In the genomic region with DNA sequence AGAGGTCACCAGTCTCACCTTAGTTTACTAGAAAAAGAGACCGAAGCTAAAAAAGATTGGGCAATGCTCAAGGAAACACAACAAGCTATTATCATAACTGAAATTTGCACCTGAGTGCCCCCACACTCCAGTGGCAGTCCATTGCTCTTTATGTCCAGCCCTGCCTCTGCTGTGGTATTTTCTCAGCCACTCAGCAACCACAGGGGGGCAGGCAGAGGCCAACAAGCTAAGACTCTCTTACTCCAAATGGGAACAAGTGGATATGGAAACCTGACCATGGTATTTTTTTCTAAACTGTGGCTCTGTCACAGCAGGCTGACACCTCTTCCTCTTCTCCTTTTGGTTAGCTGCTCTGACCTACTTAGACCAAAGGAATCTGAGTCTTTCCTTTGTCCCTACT, we compare ENCODE assay signal across 8 cellular contexts.
DNase-seq lines count a peak whose midpoint lies in the region; ATAC-seq and TF ChIP-seq lines count a peak whose summit lies in the region.
"Not testable (repeated sequence)": the region's sequence is repeated elsewhere in the genome, so short reads cannot be mapped to it uniquely, and the experiment has no call there.

No MANE protein-coding gene starts in this region.

- H3K27me3 ChIP-seq in PC-3 (ENCODE audit: low read length), result not testable (repeated sequence)

- POLR2A ChIA-PET in PC-3 (lab: Charles Lee; ENCODE audit: unreplicated experiment); WTC11 (lab: Charles Lee): not testable (repeated sequence)

- not testable (repeated sequence) for TF ChIP-seq POLR2A in NB4 (IDR thresholded peaks at IDR 0.05; ENCODE audit: extremely low read depth, insufficient read length)

- BruUV-seq in PC-3 (replicated peaks; lab: Mats Ljungman, UMichigan), result not testable (repeated sequence)

- ATAC-seq in PC-3 (peak; percentile 44; the same call in 1 of the 2 replicates), WTC11 (peak; percentile 72)

- H3F3A ChIP-seq in PC-3 (ENCODE audit: low read length, unreplicated experiment), result not testable (repeated sequence)

- DNase-seq in DMS53 (lab: John Stamatoyannopoulos, UW) (peak; percentile 60), HCEC 1CT (peak; percentile 24), NB4 (ENCODE audit: low read depth) (peak; percentile 27), PC-3 (peak; percentile 34), WTC11 (ENCODE audit: low spot score) (peak; percentile 54), endothelial cell (ENCODE audit: low spot score) (peak; percentile 37), iPS-NIHi7 (ENCODE audit: extremely low spot score) (peak; percentile 15)

- not testable (repeated sequence) for H3K4me3 Mint-ChIP-seq in WTC11; endothelial cell (ENCODE audit: unreplicated experiment)

- H3K4me3 ChIP-seq in NB4 (ENCODE audit: low read depth, low read length); PC-3 (ENCODE audit: low read length): not testable (repeated sequence)

- not testable (repeated sequence) for H3K4me2 ChIP-seq in PC-3 (ENCODE audit: low read length)

- intact Hi-C loops in PC-3 (cut with micrococcal nuclease), result not testable (repeated sequence)

- H3K27ac Mint-ChIP-seq in WTC11; endothelial cell (ENCODE audit: unreplicated experiment): not testable (repeated sequence)

- H3K79me2 ChIP-seq in PC-3 (ENCODE audit: low read length), result not testable (repeated sequence)

- CTCF ChIA-PET in PC-3 (lab: Charles Lee); WTC11 (lab: Charles Lee): not testable (repeated sequence)

- H3K9me3 ChIP-seq in PC-3 (ENCODE audit: low read length), result not testable (repeated sequence)

- not testable (repeated sequence) for H3K4me1 ChIP-seq in PC-3 (ENCODE audit: insufficient read depth, low read length)

- H3K9me3 Mint-ChIP-seq in WTC11, result peaks cover 23% of the 10 kb centered on the region
- H3K9me3 Mint-ChIP-seq in endothelial cell (ENCODE audit: unreplicated experiment), result not testable (repeated sequence)

- not testable (repeated sequence) for H2AFZ ChIP-seq in PC-3 (ENCODE audit: low read length)

- H3K36me3 ChIP-seq in PC-3 (ENCODE audit: low read depth, low read length), result not testable (repeated sequence)

- TF ChIP-seq CTCF in 22Rv1 (IDR thresholded peaks at IDR 0.05) (peak; percentile 39), PC-3 (conservative IDR thresholded peaks at IDR 0.05; ENCODE audit: low read depth, low read length) (peak; percentile 44)
- TF ChIP-seq CTCF in NB4 (IDR thresholded peaks at IDR 0.05; ENCODE audit: low read depth, low read length); WTC11 (IDR thresholded peaks at IDR 0.05); endothelial cell (IDR thresholded peaks at IDR 0.05; ENCODE audit: unreplicated experiment): not testable (repeated sequence)

- not testable (repeated sequence) for H3K27me3 Mint-ChIP-seq in WTC11 (ENCODE audit: low read depth); endothelial cell (ENCODE audit: unreplicated experiment)

- peaks cover 27% of the 10 kb centered on the region for H3K4me1 Mint-ChIP-seq in WTC11
- not testable (repeated sequence) for H3K4me1 Mint-ChIP-seq in endothelial cell (ENCODE audit: unreplicated experiment)

- peaks cover 14% of the 10 kb centered on the region for H3K36me3 Mint-ChIP-seq in WTC11
- not testable (repeated sequence) for H3K36me3 Mint-ChIP-seq in endothelial cell (ENCODE audit: low read depth, unreplicated experiment)

- H3K27ac ChIP-seq in 22Rv1; PC-3 (ENCODE audit: low read length): not testable (repeated sequence)

- H3K9ac ChIP-seq in PC-3 (ENCODE audit: low read length), result not testable (repeated sequence)

- H3K9me2 ChIP-seq in PC-3 (replicated peaks; ENCODE audit: low read length), result not testable (repeated sequence)

- H4K20me1 ChIP-seq in PC-3 (ENCODE audit: low read length), result not testable (repeated sequence)
